In the genomic region with DNA sequence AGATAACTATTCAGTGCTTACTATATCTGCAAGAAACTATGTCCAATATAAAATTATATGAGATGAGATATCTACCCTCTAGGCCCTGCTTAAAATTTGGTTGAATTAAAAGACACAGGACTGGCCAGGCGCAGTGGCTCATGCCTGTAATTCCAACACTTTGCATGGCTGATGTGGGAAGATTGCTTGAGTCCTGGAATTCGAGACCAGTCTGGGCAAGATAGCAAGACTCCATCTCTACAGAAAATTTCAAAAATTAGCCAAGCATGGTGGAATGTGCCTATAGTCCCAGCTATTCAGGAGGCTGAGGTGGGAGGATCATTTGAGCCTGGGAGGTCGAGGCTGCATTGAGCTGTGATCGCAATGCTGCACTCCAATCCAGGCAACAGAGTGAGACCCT, we compare ENCODE assay signal across 23 cellular contexts.
"Had no signal": no experiment of that assay in that cellular context is flagged by ENCODE, and none has a peak within 500 bp of the region (broad histone marks: within the 10 kb centered on the region; RNA-seq: fewer than 3 reads in every experiment).

No MANE protein-coding gene starts in this region.

- H3K4me3 ChIP-seq: stomach, suprapubic skin, testis, thoracic aorta, thyroid gland, tibial artery, tibial nerve, transverse colon, upper lobe of left lung, upper lobe of right lung, uterus, vagina had no signal

- H3K36me3 ChIP-seq: stomach, suprapubic skin, thoracic aorta, thyroid gland, tibial artery, tibial nerve, transverse colon, upper lobe of left lung, upper lobe of right lung, uterus, vagina had no signal

- H3K27me3 ChIP-seq: stomach, suprapubic skin, testis, thyroid gland, tibial artery, tibial nerve, transverse colon, upper lobe of left lung, upper lobe of right lung, uterus, vagina had no signal

- H3K27ac ChIP-seq: stomach, suprapubic skin, testis, thoracic aorta, thyroid gland, tibial artery, tibial nerve, transverse colon, upper lobe of left lung, upper lobe of right lung, uterus, vagina had no signal

- H3K9me3 ChIP-seq: stomach, testis, thoracic aorta, thyroid gland, upper lobe of left lung, upper lobe of right lung, uterus, vagina had no signal

- DNase-seq: stimulated activated CD4-positive, alpha-beta T cell treated with anti-CD3 and anti-CD28 coated beads, Interleukin-2, amount 100 ng/mL, for 48 hours; stimulated activated CD4-positive, alpha-beta T cell treated with anti-CD3 and anti-CD28 coated beads, Interleukin-4, amount 100 ng/mL, for 1 hour; stimulated activated CD4-positive, alpha-beta T cell treated with anti-CD3 and anti-CD28 coated beads, Interleukin-4, amount 100 ng/mL, for 24 hours; stimulated activated CD4-positive, alpha-beta T cell treated with anti-CD3 and anti-CD28 coated beads, Interleukin-4, amount 100 ng/mL, for 4 hours; stimulated activated CD8-positive, alpha-beta memory T cell treated with anti-CD3 and anti-CD28 coated beads, Interleukin-4, amount 100 ng/mL, for 48 hours; stimulated activated naive B cell treated with anti-CD40 and anti-IgM and Interleukin-4, amounts not matched to agents 10 μg/mL and 1 μg/mL and 100 μg/mL, for 72 hours; stimulated activated naive CD4-positive, alpha-beta T cell; stimulated activated naive CD4-positive, alpha-beta T cell treated with Interleukin-2 at 50 U/mL for 16 hours; stimulated activated naive CD8-positive, alpha-beta T cell treated with anti-CD3 and anti-CD28 coated beads, Interleukin-15, amount 100 ng/mL, for 72 hours; stimulated activated naive CD8-positive, alpha-beta T cell treated with anti-CD3 and anti-CD28 coated beads, Interleukin-15, Interleukin-2, amounts not matched to agents 100 U/mL and 50 U/mL, for 24 hours; stomach; substantia nigra; testis; thyroid gland; tibial artery; transverse colon; upper lobe of left lung; upper lobe of right lung; uterus had no signal

- H3K4me1 ChIP-seq: suprapubic skin, testis, thyroid gland, tibial artery, upper lobe of left lung, upper lobe of right lung had no signal
